8 cellular contexts compared by ENCODE assay signal in the genomic region with DNA sequence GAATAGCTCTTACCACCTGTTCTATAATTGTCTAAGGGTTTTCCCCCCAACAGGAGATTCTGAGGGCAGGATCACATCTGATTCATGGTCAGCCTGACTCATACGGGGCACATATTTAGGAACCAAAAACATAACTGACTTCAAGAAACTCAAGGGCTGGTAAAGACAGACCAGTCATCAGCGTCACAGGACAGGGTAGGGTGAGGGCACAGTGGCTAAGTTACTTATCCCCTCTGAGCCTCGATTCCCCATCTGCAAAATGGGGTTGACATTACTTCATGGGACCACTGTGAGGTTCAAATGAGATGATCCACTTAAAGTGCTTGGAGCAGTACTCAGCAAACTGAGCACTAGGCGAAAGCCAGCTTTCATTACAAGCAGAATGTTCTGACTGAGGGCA. TPM values are rescaled to one million over a fixed set of nuclear protein-coding genes. Genes with fewer than 3 reads are reported as not detected.
DNase-seq lines count a peak whose midpoint lies in the region; TF ChIP-seq lines count a peak whose summit lies in the region.

No MANE protein-coding gene starts in this region.

- intact Hi-C loops in prostate gland (cut with DNase I) = loop anchor here (5.0 to 10.0 kb wide), 4 partner anchors 40 to 145 kb away; partner anchors contain the start of gene ANKRD9

- H3K4me3 ChIP-seq in fibroblast of pulmonary artery (replicated peaks; ENCODE audit: low read depth, low read length) = peak overlapping the region; percentile 90
- H3K4me3 ChIP-seq in prostate gland = peak overlapping the region; percentile 93 to 99

- no peaks in the 10 kb centered on the region for H3K4me1 ChIP-seq in prostate gland (replicated peaks)

- TF ChIP-seq POLR2A in prostate gland (IDR thresholded peaks at IDR 0.05) = no peak

- no peaks in the 10 kb centered on the region for H3K27me3 ChIP-seq in prostate gland (replicated peaks; ENCODE audit: insufficient read depth)

- H3K9me3 ChIP-seq in prostate gland = no peaks in the 10 kb centered on the region

- peaks cover 0 to 4% of the 10 kb centered on the region in 2 donors for H3K36me3 ChIP-seq in prostate gland

- WGBS in prostate gland = 22% methylated on average over 4 of the region's 4 CpGs

- peak overlapping the region; percentile 88 to 89 for H3K27ac ChIP-seq in prostate gland

- TF ChIP-seq CTCF in fibroblast of pulmonary artery (IDR thresholded peaks at IDR 0.05; ENCODE audit: low read length, missing control alignments) (no peak), prostate gland (IDR thresholded peaks at IDR 0.05) (no peak)

- DNase-seq in NCI-H2227 (lab: John Stamatoyannopoulos, UW; ENCODE audit: unreplicated experiment) = peak; percentile 32
- no peak for DNase-seq in NCI-H2227 treated with DMSO at 0.1 percent for 48 hours (lab: John Stamatoyannopoulos, UW)
- peak; percentile 42 for DNase-seq in HT1080 (ENCODE audit: low read depth)
- peak; percentile 56 for DNase-seq in activated T-cell treated with anti-CD3 and anti-CD28 coated beads for 24 hours (ENCODE audit: low read depth)
- DNase-seq in fibroblast of pulmonary artery (ENCODE audit: low read depth) = peak; percentile 16
- no peak for DNase-seq in prostate gland (ENCODE audit: low spot score)
- DNase-seq in NCI-H1417 (lab: John Stamatoyannopoulos, UW) = no peak
- DNase-seq in NCI-H2171 (lab: John Stamatoyannopoulos, UW) = no peak

RNA-seq across cellular contexts. Expression of gene CINP, which starts 0.6 kb away (rescaled TPM):
- 94.3 and 105 TPM in 2 replicates for total RNA-seq in HT1080 (2014; rRNA removed; shearing (Covaris generic))
- 96.2 and 102 TPM in 2 replicates for polyA plus RNA-seq in HT1080 (2015; cell fraction: cytosol; rRNA removed)
- polyA plus RNA-seq in HT1080 (2015; cell fraction: nucleus; rRNA removed) = 47.7 and 48.8 TPM in 2 replicates
- 10 to 100 TPM; 36.2 to 40.8 TPM for total RNA-seq in prostate gland

RNA-seq across cellular contexts. Expression of gene TECPR2, which starts 0.7 kb away (rescaled TPM):
- total RNA-seq in HT1080 (2014; rRNA removed; shearing (Covaris generic)) = 9.0 and 9.1 TPM in 2 replicates
- polyA plus RNA-seq in HT1080 (2015; cell fraction: cytosol; rRNA removed) = 5.8 and 13.2 TPM in 2 replicates
- polyA plus RNA-seq in HT1080 (2015; cell fraction: nucleus; rRNA removed) = 10.2 and 14.4 TPM in 2 replicates
- total RNA-seq in prostate gland = 10 to 100 TPM; 12.9 to 45.0 TPM

RNA-seq across cellular contexts. Expression of gene ZNF839, which starts 42.5 kb away (rescaled TPM):
- 8.0 and 12.5 TPM in 2 replicates for total RNA-seq in HT1080 (2014; rRNA removed; shearing (Covaris generic))
- 9.9 and 12.6 TPM in 2 replicates for polyA plus RNA-seq in HT1080 (2015; cell fraction: cytosol; rRNA removed)
- 42.4 and 46.9 TPM in 2 replicates for polyA plus RNA-seq in HT1080 (2015; cell fraction: nucleus; rRNA removed)
- 10 to 100 TPM; 11.7 to 33.8 TPM for total RNA-seq in prostate gland

RNA-seq across cellular contexts. Expression of gene MOK, which starts 57.1 kb away (rescaled TPM):
- total RNA-seq in HT1080 (2014; rRNA removed; shearing (Covaris generic)) = 34.5 and 36.6 TPM in 2 replicates
- 71.9 and 84.1 TPM in 2 replicates for polyA plus RNA-seq in HT1080 (2015; cell fraction: cytosol; rRNA removed)
- polyA plus RNA-seq in HT1080 (2015; cell fraction: nucleus; rRNA removed) = 234 and 239 TPM in 2 replicates
- total RNA-seq in prostate gland = 10 to 100 TPM; 17.8 to 95.5 TPM

Comparison
In these comparisons a context has a peak if more than half of its experiments do, and no peak if none do; other contexts are left out.
1. DNase-seq: peak in NCI-H2227 (single experiment), HT1080 (single experiment), activated T-cell treated with anti-CD3 and anti-CD28 coated beads for 24 hours (single experiment) and fibroblast of pulmonary artery (single experiment); none in NCI-H2227 treated with DMSO at 0.1 percent for 48 hours (single experiment), prostate gland (single experiment), NCI-H1417 (0 of 3) and NCI-H2171 (single experiment).